ENCODE assay signal across 23 cellular contexts in the genomic region with DNA sequence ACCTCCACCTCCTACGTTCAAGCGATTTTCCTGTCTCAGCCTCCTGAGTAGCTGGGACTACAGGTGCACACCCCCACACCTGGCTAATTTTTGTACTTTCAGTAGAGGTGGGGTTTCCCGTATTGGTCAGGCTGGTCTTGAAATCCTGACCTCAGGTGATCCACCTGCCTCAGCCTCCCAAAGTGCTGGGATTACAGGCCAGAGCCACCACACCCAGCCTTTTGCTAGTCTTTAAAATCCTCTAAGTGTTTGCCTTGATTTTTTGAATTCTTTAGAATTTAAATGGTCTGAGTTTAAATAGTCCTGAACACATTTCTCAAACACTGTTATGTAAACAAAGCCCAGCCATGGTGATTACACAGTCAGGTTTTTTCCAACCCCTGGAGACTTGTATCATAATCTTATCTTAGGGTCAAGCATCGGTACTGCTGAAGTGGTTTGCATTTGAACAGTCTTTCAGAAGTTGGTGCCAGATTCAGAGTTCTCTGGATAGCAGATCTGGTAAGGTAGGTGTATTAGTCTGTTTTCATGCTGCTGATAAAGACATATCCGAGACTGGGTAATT. TPM values are rescaled to one million over a fixed set of nuclear protein-coding genes. Genes with fewer than 3 reads are reported as not detected.
A peak's percentile ranks its signal among the peaks of the same experiment; 100 is the strongest.
DNase-seq lines count a peak whose midpoint lies in the region; ATAC-seq and TF ChIP-seq lines count a peak whose summit lies in the region.
"Had no signal": no experiment of that assay in that cellular context is flagged by ENCODE, and none has a peak within 500 bp of the region (broad histone marks: within the 10 kb centered on the region; RNA-seq: fewer than 3 reads in every experiment).

No MANE protein-coding gene starts in this region.

- no peaks in the 10 kb centered on the region; the same call in 1 of the 2 replicates for H3K27me3 ChIP-seq in BJ (ENCODE audit: control insufficient read depth, insufficient read depth, low read length)

- peak; percentile 20 for DNase-seq in BJ (ENCODE audit: low read depth)
- DNase-seq in NCI-H226 = peak; percentile 79
- peak; percentile 63 for DNase-seq in fibroblast of the aortic adventitia (ENCODE audit: low read depth)
- DNase-seq in progenitor cell of endocrine pancreas (ENCODE audit: low spot score, unreplicated experiment) = no peak
- DNase-seq in activated CD8-positive, alpha-beta memory T cell treated with anti-CD3 and anti-CD28 coated beads, Interleukin-2, amount 10 ng/mL, durations not matched to agents 7 days and 5 days = no peak
- DNase-seq in central memory CD4-positive, alpha-beta T cell = no peak
- DNase-seq in stimulated activated CD4-positive, alpha-beta T cell treated with anti-CD3 and anti-CD28 coated beads, Interleukin-2, amount 100 ng/mL, for 48 hours = no peak
- DNase-seq: ACHN; activated CD4-positive, alpha-beta T cell treated with anti-CD3 and anti-CD28 coated beads for 36 hours; activated naive CD4-positive, alpha-beta T cell treated with anti-CD3 and anti-CD28 coated beads, Interleukin-2, amount 50 U/mL, for 16 hours; C1 segment of cervical spinal cord; KBM-7; kidney; naive B cell; NCI-H1694 treated with DMSO at 0.1 percent for 48 hours; OCI-M1; stimulated activated naive CD8-positive, alpha-beta T cell treated with anti-CD3 and anti-CD28 coated beads, Interleukin-15, amount 100 ng/mL, for 72 hours had no signal

- TF ChIP-seq CTCF in BJ (IDR thresholded peaks at IDR 0.05; ENCODE audit: insufficient read depth, low read depth, low read length) (no peak), fibroblast of the aortic adventitia (IDR thresholded peaks at IDR 0.05; ENCODE audit: insufficient read depth, low read length) (no peak), progenitor cell of endocrine pancreas (IDR thresholded peaks at IDR 0.05; ENCODE audit: unreplicated experiment) (no peak)

- peaks cover 4% of the 10 kb centered on the region for H3K9me3 Mint-ChIP-seq in progenitor cell of endocrine pancreas (ENCODE audit: low read depth)
- H3K9me3 Mint-ChIP-seq in activated CD8-positive, alpha-beta memory T cell treated with anti-CD3 and anti-CD28 coated beads, Interleukin-2, amount 10 ng/mL, durations not matched to agents 7 days and 5 days (ENCODE audit: low read depth) = no peaks in the 10 kb centered on the region
- H3K9me3 Mint-ChIP-seq: dendritic cell treated with granulocyte-macrophage colony-stimulating factor and Interleukin-4, amounts not matched to agents 40 ng/mL and 50 ng/mL, for 4 days; memory B cell; naive B cell; stimulated activated naive CD8-positive, alpha-beta T cell treated with anti-CD3 and anti-CD28 coated beads, Interleukin-15, amount 100 ng/mL, for 72 hours had no signal

- no peaks in the 10 kb centered on the region for H3K27me3 Mint-ChIP-seq in progenitor cell of endocrine pancreas
- peaks cover 13% of the 10 kb centered on the region for H3K27me3 Mint-ChIP-seq in activated CD8-positive, alpha-beta memory T cell treated with anti-CD3 and anti-CD28 coated beads, Interleukin-2, amount 10 ng/mL, durations not matched to agents 7 days and 5 days
- H3K27me3 Mint-ChIP-seq: dendritic cell treated with granulocyte-macrophage colony-stimulating factor and Interleukin-4, amounts not matched to agents 40 ng/mL and 50 ng/mL, for 4 days had no signal

- H3K36me3 Mint-ChIP-seq in progenitor cell of endocrine pancreas (ENCODE audit: insufficient read depth) = no peaks in the 10 kb centered on the region
- no peaks in the 10 kb centered on the region for H3K36me3 Mint-ChIP-seq in activated CD8-positive, alpha-beta memory T cell treated with anti-CD3 and anti-CD28 coated beads, Interleukin-2, amount 10 ng/mL, durations not matched to agents 7 days and 5 days
- H3K36me3 Mint-ChIP-seq: brain, memory B cell, naive B cell had no signal

- peak overlapping the region; percentile 59 for H3K27ac Mint-ChIP-seq in progenitor cell of endocrine pancreas
- no peak overlapping the region for H3K27ac Mint-ChIP-seq in activated CD8-positive, alpha-beta memory T cell treated with anti-CD3 and anti-CD28 coated beads, Interleukin-2, amount 10 ng/mL, durations not matched to agents 7 days and 5 days
- H3K27ac Mint-ChIP-seq: activated CD4-positive, alpha-beta T cell treated with anti-CD3 and anti-CD28 coated beads for 36 hours; brain; memory B cell; naive B cell had no signal

- H3K4me3 ChIP-seq in BJ (ENCODE audit: low read depth, low read length) (no peak overlapping the region), fibroblast of the aortic adventitia (ENCODE audit: low read depth, low read length) (no peak overlapping the region)
- H3K4me3 ChIP-seq: skin epidermis had no signal

- POLR2A ChIA-PET in BJ (lab: Charles Lee) = no interaction called here

- no peaks in the 10 kb centered on the region for H3K36me3 ChIP-seq in BJ (ENCODE audit: control insufficient read depth, insufficient read depth, low read length)

- no peak overlapping the region for H3K4me3 Mint-ChIP-seq in progenitor cell of endocrine pancreas (ENCODE audit: low read depth)
- H3K4me3 Mint-ChIP-seq in activated CD8-positive, alpha-beta memory T cell treated with anti-CD3 and anti-CD28 coated beads, Interleukin-2, amount 10 ng/mL, durations not matched to agents 7 days and 5 days = no peak overlapping the region
- H3K4me3 Mint-ChIP-seq: activated CD4-positive, alpha-beta T cell treated with anti-CD3 and anti-CD28 coated beads for 36 hours; brain; dendritic cell treated with granulocyte-macrophage colony-stimulating factor and Interleukin-4, amounts not matched to agents 40 ng/mL and 50 ng/mL, for 4 days; memory B cell; naive B cell; stimulated activated naive CD8-positive, alpha-beta T cell treated with anti-CD3 and anti-CD28 coated beads, Interleukin-15, amount 100 ng/mL, for 72 hours had no signal

- ATAC-seq in activated CD8-positive, alpha-beta memory T cell treated with anti-CD3 and anti-CD28 coated beads, Interleukin-2, amount 10 ng/mL, durations not matched to agents 7 days and 5 days = no peak
- ATAC-seq in HG03025 (IDR thresholded peaks at IDR 0.05; ENCODE audit: low FRiP score, unreplicated experiment) = no peak
- ATAC-seq: activated CD4-positive, alpha-beta T cell treated with anti-CD3 and anti-CD28 coated beads for 36 hours; Right ventricle myocardium inferior; stimulated activated naive CD8-positive, alpha-beta T cell treated with anti-CD3 and anti-CD28 coated beads, Interleukin-15, amount 100 ng/mL, for 72 hours had no signal

- peaks cover 17% of the 10 kb centered on the region for H3K4me1 Mint-ChIP-seq in progenitor cell of endocrine pancreas (ENCODE audit: low read depth)
- H3K4me1 Mint-ChIP-seq in activated CD8-positive, alpha-beta memory T cell treated with anti-CD3 and anti-CD28 coated beads, Interleukin-2, amount 10 ng/mL, durations not matched to agents 7 days and 5 days = no peaks in the 10 kb centered on the region
- H3K4me1 Mint-ChIP-seq: activated CD4-positive, alpha-beta T cell treated with anti-CD3 and anti-CD28 coated beads for 36 hours; brain; memory B cell had no signal

- CTCF ChIA-PET in BJ (lab: Yijun Ruan, JAX) = no interaction called here
- CTCF ChIA-PET in activated CD8-positive, alpha-beta memory T cell treated with anti-CD3 and anti-CD28 coated beads, Interleukin-2, amount 10 ng/mL, durations not matched to agents 7 days and 5 days (lab: Charles Lee) = interaction anchor here (0.7 kb wide), 1 partner anchor 55 kb away, joined by 3 read pairs; no protein-coding TSS in a partner anchor

RNA-seq across cellular contexts. Expression of a gene that starts 28.2 kb away (rescaled TPM):
- polyA plus RNA-seq in BJ (2011; rRNA removed) = 37.4 and 42.3 TPM in 2 replicates
- 51.2 and 60.8 TPM in 2 replicates for polyA minus RNA-seq in BJ (2011; rRNA and poly(A)+ RNA removed)
- total RNA-seq in fibroblast of the aortic adventitia (ENCODE audit: low replicate concordance) (39.0 and 58.1 TPM in 2 replicates), progenitor cell of endocrine pancreas (71.4 and 71.6 TPM in 2 replicates)
- total RNA-seq in activated CD8-positive, alpha-beta memory T cell treated with anti-CD3 and anti-CD28 coated beads, Interleukin-2, amount 10 ng/mL, durations not matched to agents 7 days and 5 days = 10 to 100 TPM; 39.4 to 52.4 TPM

Comparison
In these comparisons a context has a peak if more than half of its experiments do, and no peak if none do; other contexts are left out.
1. DNase-seq: peak in BJ (single experiment), NCI-H226 (single experiment) and fibroblast of the aortic adventitia (single experiment); none in progenitor cell of endocrine pancreas (single experiment), activated CD8-positive, alpha-beta memory T cell treated with anti-CD3 and anti-CD28 coated beads, Interleukin-2, amount 10 ng/mL, durations not matched to agents 7 days and 5 days (single experiment), central memory CD4-positive, alpha-beta T cell (single experiment) and stimulated activated CD4-positive, alpha-beta T cell treated with anti-CD3 and anti-CD28 coated beads, Interleukin-2, amount 100 ng/mL, for 48 hours (0 of 2).